Comparison of ENCODE assay signal across 23 cellular contexts in genomic region chr7:17436126-17436525, GRCh38.
DNase-seq lines count a peak whose midpoint lies in the region; ATAC-seq, FAIRE-seq and TF ChIP-seq lines count a peak whose summit lies in the region.
"Had no signal": no experiment of that assay in that cellular context is flagged by ENCODE, and none has a peak within 500 bp of the region (broad histone marks: within the 10 kb centered on the region; RNA-seq: fewer than 3 reads in every experiment).

No MANE protein-coding gene starts in this region.

- H3K36me3 ChIP-seq in HepG2 (replicated peaks in 1 of 2; ENCODE audit: control insufficient read depth in 1 of 2, insufficient read depth in 2 of 2, low read length in 2 of 2) (no peaks in the 10 kb centered on the region), right lobe of liver (no peaks in the 10 kb centered on the region), GM12878 (ENCODE audit: control insufficient read depth in 2 of 2, insufficient read depth in 2 of 2, low read length in 1 of 2) (no peaks in the 10 kb centered on the region)
- H3K36me3 ChIP-seq: HAP-1 had no signal

- CTCF ChIA-PET in HepG2 (lab: Yijun Ruan, JAX; ENCODE audit: low intra/inter-chr PET ratio, low total read pairs) (no interaction called here), GM12878 (lab: Yijun Ruan, JAX) (interaction anchor here (1.5 to 1.7 kb wide), 2 partner anchors 9 to 55 kb away, joined by 4 to 7 read pairs; no protein-coding TSS in a partner anchor)

- H3K27ac ChIP-seq in HepG2 (ENCODE audit: extremely low read length, insufficient read depth, low read length): no peak overlapping the region
- no peak overlapping the region for H3K27ac ChIP-seq in right lobe of liver
- no peak overlapping the region for H3K27ac ChIP-seq in GM12878 (ENCODE audit: control insufficient read depth, insufficient read depth)
- H3K27ac ChIP-seq: 22Rv1, A549, BLaER1, GM23248 had no signal

- H2AFZ ChIP-seq in HepG2 (ENCODE audit: low read length) (no peak overlapping the region), GM12878 (ENCODE audit: control insufficient read depth, low read depth, low read length) (no peak overlapping the region)
- H2AFZ ChIP-seq: GM23248 had no signal

- H3K27me3 ChIP-seq in HepG2 (ENCODE audit: control insufficient read depth in 1 of 2, insufficient read depth in 2 of 2, low read length in 2 of 2) (no peaks in the 10 kb centered on the region), right lobe of liver (no peaks in the 10 kb centered on the region), GM12878 (replicated peaks in 1 of 2; ENCODE audit: control insufficient read depth in 2 of 2, insufficient read depth in 2 of 2, low read length in 1 of 2) (no peaks in the 10 kb centered on the region)
- H3K27me3 ChIP-seq: BLaER1 had no signal

- RAD21 ChIA-PET in GM12878 (lab: Charles Lee; ENCODE audit: unreplicated experiment): interaction anchor here (0.7 to 1.6 kb wide), 3 partner anchors 33 to 130 kb away, joined by 3 to 5 read pairs (median 4); no protein-coding TSS in a partner anchor

- TF ChIP-seq POLR2A in HepG2 (IDR thresholded peaks at IDR 0.05; ENCODE audit: insufficient read depth in 1 of 2, low read depth in 2 of 2, low read length in 2 of 2) (no peak), right lobe of liver (IDR thresholded peaks at IDR 0.05) (no peak), GM12878 (IDR thresholded peaks at IDR 0.05; ENCODE audit: low read depth, low read length) (no peak)

- ATAC-seq in HepG2 (no peak), right lobe of liver (no peak), GM12878 (no peak)
- ATAC-seq: A549; CD8-positive, alpha-beta T cell had no signal

- in situ Hi-C loops in HepG2 (cut with HindIII; ENCODE audit: extremely low pct_ligation_motif_present, low pct_unique_long_range_greater_than_20kb): no loop called here
- in situ Hi-C loops in GM12878 (cut with MboI): no loop called here

- TF ChIP-seq CTCF in HepG2 (CRISPR knock-in tag; IDR thresholded peaks at IDR 0.05) (no peak), right lobe of liver (IDR thresholded peaks at IDR 0.05) (no peak), GM12878 (IDR thresholded peaks at IDR 0.05 in 2 of 3, conservative IDR thresholded peaks at IDR 0.05 in 1 of 3; ENCODE audit: control insufficient read depth in 2 of 3, extremely low read depth in 1 of 3, insufficient read depth in 1 of 3, low read depth in 3 of 3, low read length in 3 of 3) (no peak)

- no peak for FAIRE-seq in HepG2 (lab: Jason Lieb, UNC)
- no peak for FAIRE-seq in GM12878 (lab: Jason Lieb, UNC)
- FAIRE-seq: A549, GM12891, GM19239 had no signal

- no peak for TF ChIP-seq EP300 in HepG2 (IDR thresholded peaks at IDR 0.05; ENCODE audit: low read depth in 2 of 2, low read length in 2 of 2)
- no peak for TF ChIP-seq EP300 in HepG2 (CRISPR knock-in tag; IDR thresholded peaks at IDR 0.05; ENCODE audit: borderline replicate concordance)
- no peak for TF ChIP-seq EP300 in GM12878 (IDR thresholded peaks at IDR 0.05; ENCODE audit: borderline replicate concordance in 1 of 2, control insufficient read depth in 1 of 2, low read depth in 2 of 2, low read length in 2 of 2)

- no peak overlapping the region for H3K4me3 ChIP-seq in HepG2 (replicated peaks in 1 of 3; ENCODE audit: insufficient read depth in 1 of 3, low read depth in 2 of 3, low read length in 3 of 3)
- no peak overlapping the region for H3K4me3 ChIP-seq in right lobe of liver
- H3K4me3 ChIP-seq in GM12878: no peak overlapping the region
- H3K4me3 ChIP-seq: A549, BLaER1, GM23248, HAP-1 had no signal

- H3K9ac ChIP-seq in HepG2 (ENCODE audit: insufficient read depth, low read depth, low read length) (no peak overlapping the region), GM12878 (ENCODE audit: control insufficient read depth, insufficient read depth, low read length) (no peak overlapping the region)
- H3K9ac ChIP-seq: BLaER1, GM23248 had no signal

- TF ChIP-seq RAD21 in HepG2 (CRISPR knock-in tag; IDR thresholded peaks at IDR 0.05): no peak
- TF ChIP-seq RAD21 in GM12878 (IDR thresholded peaks at IDR 0.05; ENCODE audit: insufficient read depth, low read depth, low read length): no peak

- H3K4me2 ChIP-seq in HepG2 (ENCODE audit: low read depth, low read length) (no peak overlapping the region), GM12878 (ENCODE audit: control insufficient read depth, insufficient read depth) (no peak overlapping the region)
- H3K4me2 ChIP-seq: A549, BLaER1 had no signal

- no peaks in the 10 kb centered on the region for H4K20me1 ChIP-seq in HepG2 (ENCODE audit: insufficient read depth, low read length)
- H4K20me1 ChIP-seq in GM12878 (ENCODE audit: control insufficient read depth, insufficient read depth): no peaks in the 10 kb centered on the region
- H4K20me1 ChIP-seq: BLaER1 had no signal

- 0% methylated on average over 2 of the region's 2 CpGs for WGBS in HepG2 (ENCODE audit: low lambda C conversion rate)
- 44% methylated on average over 2 of the region's 2 CpGs for WGBS in right lobe of liver (ENCODE audit: insufficient coverage, low coverage, low lambda C conversion rate, missing lambda C conversion rate)
- 6% methylated on average over 2 of the region's 2 CpGs for WGBS in GM12878 (ENCODE audit: insufficient coverage, insufficient replicate concordance, low lambda C conversion rate, missing lambda C conversion rate)

- no peak for DNase-seq in HepG2 (ENCODE audit: low spot score)
- DNase-seq in right lobe of liver: no peak
- no peak for DNase-seq in GM12878 (ENCODE audit: low read depth, low spot score)
- peak; percentile 8 for DNase-seq in pons (ENCODE audit: low spot score)
- no peak for DNase-seq in effector CD8-positive, alpha-beta T cell (lab: John Stamatoyannopoulos, UW)
- DNase-seq in activated CD8-positive, alpha-beta memory T cell treated with anti-CD3 and anti-CD28 coated beads, Interleukin-2, amount 50 U/mL, for 4 hours: no peak
- DNase-seq in C1 segment of cervical spinal cord (lab: John Stamatoyannopoulos, UW): no peak
- DNase-seq: AML-193; CD8-positive, alpha-beta T cell; COR-L47; DMS 273 treated with DMSO at 0.1 percent for 48 hours; DMS53; DND-41; EL; GM23248; IMR-90; KBM-7 had no signal

- POLR2A ChIA-PET in HepG2 (lab: Yijun Ruan, JAX): no interaction called here
- POLR2A ChIA-PET in GM12878 (lab: Charles Lee): no interaction called here

- H3K79me2 ChIP-seq in HepG2 (ENCODE audit: insufficient read depth, low read length): no peaks in the 10 kb centered on the region
- H3K79me2 ChIP-seq in GM12878 (ENCODE audit: control insufficient read depth, insufficient read depth, low read length): no peaks in the 10 kb centered on the region

- intact Hi-C loops in HepG2 (cut with micrococcal nuclease; ENCODE audit: unreplicated experiment): no loop called here
- intact Hi-C loops in right lobe of liver (cut with DNase I): no loop called here
- intact Hi-C loops in GM12878 (cut with micrococcal nuclease; ENCODE audit: unreplicated experiment): no loop called here

- SMC1A ChIA-PET in GM12878 (lab: Charles Lee; ENCODE audit: uncharacterized antibody, unreplicated experiment): interaction anchor here (0.9 to 2.4 kb wide), 12 partner anchors 8 to 133 kb away, joined by 3 to 8 read pairs (median 5); no protein-coding TSS in a partner anchor

- peaks cover 16% of the 10 kb centered on the region for H3K9me3 ChIP-seq in HepG2 (ENCODE audit: low read length)
- H3K9me3 ChIP-seq in right lobe of liver: no peaks in the 10 kb centered on the region
- peaks cover 1% of the 10 kb centered on the region; the same call in 1 of the 3 replicates for H3K9me3 ChIP-seq in GM12878 (replicated peaks; ENCODE audit: control insufficient read depth, insufficient read depth, low read length)

- H3K4me1 ChIP-seq in HepG2 (ENCODE audit: insufficient read depth, low read length) (0 out of 2 replicates have a peak, but pooled peaks cover 7% of the 10 kb centered on the region), right lobe of liver (peaks cover 0 to 7% (median 0%) of the 10 kb centered on the region in 4 donors), GM12878 (ENCODE audit: control insufficient read depth, insufficient read depth, low read length) (no peaks in the 10 kb centered on the region)
- H3K4me1 ChIP-seq: BLaER1, HAP-1 had no signal

- BruUV-seq in HepG2 (replicated peaks; lab: Mats Ljungman, UMichigan) (no TSS peak), GM12878 (replicated peaks; lab: Mats Ljungman, UMichigan) (no TSS peak)

TF ChIP-seq in HepG2, 621 proteins besides CTCF, POLR2A, EP300 and RAD21 (continues in another document):
- no peak for TF ChIP-seq ETV5 (CRISPR knock-in tag; IDR thresholded peaks at IDR 0.05; ENCODE audit: borderline replicate concordance)

TF ChIP-seq in GM12878, 131 proteins besides CTCF, POLR2A, EP300 and RAD21:
- peak in 1 of 2 experiments; percentile 32; a peak in 1 of 4 replicates for TF ChIP-seq BHLHE40 (IDR thresholded peaks at IDR 0.05; ENCODE audit: borderline replicate concordance in 1 of 2, low read depth in 2 of 2, low read length in 1 of 2)
- TF ChIP-seq ZNF24 (IDR thresholded peaks at IDR 0.05): no peak
- TF ChIP-seq, protein P1, sequence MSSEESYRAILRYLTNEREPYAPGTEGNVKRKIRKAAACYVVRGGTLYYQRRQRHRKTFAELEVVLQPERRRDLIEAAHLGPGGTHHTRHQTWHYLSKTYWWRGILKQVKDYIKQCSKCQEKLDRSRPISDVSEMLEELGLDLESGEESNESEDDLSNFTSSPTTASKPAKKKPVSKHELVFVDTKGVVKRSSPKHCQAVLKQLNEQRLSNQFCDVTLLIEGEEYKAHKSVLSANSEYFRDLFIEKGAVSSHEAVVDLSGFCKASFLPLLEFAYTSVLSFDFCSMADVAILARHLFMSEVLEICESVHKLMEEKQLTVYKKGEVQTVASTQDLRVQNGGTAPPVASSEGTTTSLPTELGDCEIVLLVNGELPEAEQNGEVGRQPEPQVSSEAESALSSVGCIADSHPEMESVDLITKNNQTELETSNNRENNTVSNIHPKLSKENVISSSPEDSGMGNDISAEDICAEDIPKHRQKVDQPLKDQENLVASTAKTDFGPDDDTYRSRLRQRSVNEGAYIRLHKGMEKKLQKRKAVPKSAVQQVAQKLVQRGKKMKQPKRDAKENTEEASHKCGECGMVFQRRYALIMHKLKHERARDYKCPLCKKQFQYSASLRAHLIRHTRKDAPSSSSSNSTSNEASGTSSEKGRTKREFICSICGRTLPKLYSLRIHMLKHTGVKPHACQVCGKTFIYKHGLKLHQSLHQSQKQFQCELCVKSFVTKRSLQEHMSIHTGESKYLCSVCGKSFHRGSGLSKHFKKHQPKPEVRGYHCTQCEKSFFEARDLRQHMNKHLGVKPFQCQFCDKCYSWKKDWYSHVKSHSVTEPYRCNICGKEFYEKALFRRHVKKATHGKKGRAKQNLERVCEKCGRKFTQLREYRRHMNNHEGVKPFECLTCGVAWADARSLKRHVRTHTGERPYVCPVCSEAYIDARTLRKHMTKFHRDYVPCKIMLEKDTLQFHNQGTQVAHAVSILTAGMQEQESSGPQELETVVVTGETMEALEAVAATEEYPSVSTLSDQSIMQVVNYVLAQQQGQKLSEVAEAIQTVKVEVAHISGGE (CRISPR knock-in tag; IDR thresholded peaks at IDR 0.05): 0 out of 2 replicates have a peak, but pooled peaks have one; percentile 15
- peak; percentile 56; the same call in 1 of the 2 replicates for TF ChIP-seq RAD51 (IDR thresholded peaks at IDR 0.05)
- no peak for TF ChIP-seq RFX5 (IDR thresholded peaks at IDR 0.05; ENCODE audit: low read depth, low read length)
- TF ChIP-seq NR2F1 (conservative IDR thresholded peaks at IDR 0.05): no peak
TF ChIP-seq in GM12878: peak in this region for 3.

Comparison
In these comparisons a context has a peak if more than half of its experiments do, and no peak if none do; other contexts are left out.
1. Of the 75 proteins assayed by ChIP-seq in both HepG2 and GM12878: peak only in HepG2: none; only in GM12878: none; in both: RAD51; in neither: 72; mixed calls (peak in some experiments, not most) for 2.